9 cellular contexts compared by ENCODE assay signal in the genomic region with DNA sequence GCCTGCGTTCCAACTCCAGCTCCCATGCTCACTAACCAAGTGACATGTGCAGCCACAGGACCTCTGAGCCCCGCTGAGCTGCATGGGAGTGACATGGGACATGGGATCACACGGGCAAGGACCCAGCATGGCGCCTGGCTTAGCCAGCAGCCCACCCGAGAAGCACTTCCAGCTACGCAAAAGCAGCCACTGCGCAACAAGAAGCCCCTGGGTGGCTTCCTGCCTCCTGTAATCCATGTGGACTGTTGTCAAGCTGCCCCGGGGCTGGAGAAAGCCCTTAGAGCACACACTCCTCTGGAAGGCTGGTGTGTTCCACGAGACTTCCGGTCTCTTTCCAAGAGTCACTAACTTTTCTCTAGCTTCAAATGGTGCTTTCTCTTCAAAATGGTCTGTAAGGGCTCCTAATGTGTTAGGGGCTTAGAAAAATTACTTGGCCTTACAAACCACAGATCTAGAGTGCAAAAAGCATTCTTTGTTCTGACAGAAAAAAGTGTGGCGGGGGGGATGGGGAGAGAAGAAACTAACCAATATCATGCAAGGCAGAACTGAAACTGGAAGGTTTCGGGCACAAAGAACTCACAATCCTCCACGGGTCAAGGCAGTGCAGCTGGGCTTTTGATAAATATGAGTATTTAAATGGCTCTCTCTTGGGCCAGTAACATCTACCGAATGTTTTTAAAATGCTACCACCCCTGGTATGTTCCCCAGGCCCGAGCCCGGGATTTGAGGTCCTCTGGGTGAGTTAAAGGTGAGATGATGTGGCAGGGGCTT. TPM values are rescaled to one million over a fixed set of nuclear protein-coding genes. Genes with fewer than 3 reads are reported as not detected.
A peak's percentile ranks its signal among the peaks of the same experiment; 100 is the strongest.
DNase-seq lines count a peak whose midpoint lies in the region; ATAC-seq, FAIRE-seq and TF ChIP-seq lines count a peak whose summit lies in the region.
"Had no signal": no experiment of that assay in that cellular context is flagged by ENCODE, and none has a peak within 500 bp of the region (broad histone marks: within the 10 kb centered on the region; RNA-seq: fewer than 3 reads in every experiment).

No MANE protein-coding gene starts in this region.

- H3K36me3 ChIP-seq in aorta (ENCODE audit: control insufficient read depth in 1 of 2, insufficient read depth in 2 of 2, low read length in 1 of 2) = peaks cover 0 to 8% of the 10 kb centered on the region in 2 donors

- no peak overlapping the region for H3K27ac ChIP-seq in aorta (ENCODE audit: low read depth in 1 of 2, low read length in 2 of 2)

- H3K4me1 ChIP-seq in aorta (ENCODE audit: control insufficient read depth in 1 of 2, insufficient read depth in 2 of 2, low read length in 2 of 2) = peaks cover 0 to 3% of the 10 kb centered on the region in 2 donors

- H3K36me3 Mint-ChIP-seq in neural crest cell (ENCODE audit: low read depth) = peaks cover 25% of the 10 kb centered on the region

- H3K4me1 Mint-ChIP-seq in neural crest cell = peaks cover 42% of the 10 kb centered on the region

- no peak overlapping the region for H3K4me3 ChIP-seq in aorta (ENCODE audit: low read length in 2 of 2)

- H3K27me3 Mint-ChIP-seq in neural crest cell (ENCODE audit: low read depth) = no peaks in the 10 kb centered on the region

- peak overlapping the region; percentile 62 for H3K27ac Mint-ChIP-seq in neural crest cell (ENCODE audit: unreplicated experiment)

- peak overlapping the region; percentile 72 for H3K4me3 Mint-ChIP-seq in neural crest cell

- no peaks in the 10 kb centered on the region for H3K9me3 Mint-ChIP-seq in neural crest cell

- intact Hi-C loops in aorta (cut with DNase I) = no loop called here

- ATAC-seq in GM18520 (IDR thresholded peaks at IDR 0.05; ENCODE audit: unreplicated experiment) (peak; percentile 42), GM21786 (IDR thresholded peaks at IDR 0.05; ENCODE audit: unreplicated experiment) (peak; percentile 66), aorta (ENCODE audit: low FRiP score) (no peak)

- peak; percentile 83 for DNase-seq in MV-4-11 (lab: John Stamatoyannopoulos, UW)
- no peak for DNase-seq in neural crest cell (ENCODE audit: low read depth, low spot score)
- DNase-seq in NCI-H2029 treated with DMSO at 0.1 percent for 48 hours (lab: John Stamatoyannopoulos, UW) = no peak
- DNase-seq in activated CD4-positive, alpha-beta T cell treated with anti-CD3 and anti-CD28 coated beads for 48 hours = no peak
- no peak for DNase-seq in aorta
- no peak for DNase-seq in urothelium cell line (ENCODE audit: low spot score)
- DNase-seq: OCI-M1 had no signal

- 86 to 94% methylated on average over 16 of the region's 16 CpGs for WGBS in aorta, 2 donors

- FAIRE-seq in urothelium cell line (lab: Jason Lieb, UNC) = no peak

- no peak for TF ChIP-seq CTCF in neural crest cell (conservative IDR thresholded peaks at IDR 0.05)

- H3K27me3 ChIP-seq in aorta (ENCODE audit: control insufficient read depth in 1 of 2, insufficient read depth in 2 of 2, low read length in 1 of 2) = no peaks in the 10 kb centered on the region

- H3K9me3 ChIP-seq in aorta (ENCODE audit: control insufficient read depth, low read length) = no peaks in the 10 kb centered on the region

RNA-seq across cellular contexts. Expression of a gene that starts 5.5 kb away (rescaled TPM):
- 54.2 and 54.5 TPM in 2 replicates for total RNA-seq in neural crest cell
- 10 to 100 TPM; 48.9 to 65.5 TPM for total RNA-seq in aorta
- 10 to 100 TPM; 37.7 to 39.1 TPM for polyA plus RNA-seq in aorta

RNA-seq across cellular contexts. Expression of a gene that starts 46.1 kb away (rescaled TPM):
- 43.4 and 44.3 TPM in 2 replicates for total RNA-seq in neural crest cell
- 100 to 1,000 TPM in 1 of 2 donors, 10 to 100 TPM in 1; 85.9 to 103 TPM for total RNA-seq in aorta
- 10 to 100 TPM; 23.9 to 53.2 TPM for polyA plus RNA-seq in aorta

RNA-seq across cellular contexts. Expression of a gene that starts 53.2 kb away (rescaled TPM):
- 42.7 and 43.7 TPM in 2 replicates for total RNA-seq in neural crest cell
- 10 to 100 TPM; 39.9 to 49.6 TPM for total RNA-seq in aorta
- polyA plus RNA-seq in aorta = 10 to 100 TPM; 24.4 to 27.9 TPM
